ENCODE assay signal across 22 cellular contexts in the genomic region with DNA sequence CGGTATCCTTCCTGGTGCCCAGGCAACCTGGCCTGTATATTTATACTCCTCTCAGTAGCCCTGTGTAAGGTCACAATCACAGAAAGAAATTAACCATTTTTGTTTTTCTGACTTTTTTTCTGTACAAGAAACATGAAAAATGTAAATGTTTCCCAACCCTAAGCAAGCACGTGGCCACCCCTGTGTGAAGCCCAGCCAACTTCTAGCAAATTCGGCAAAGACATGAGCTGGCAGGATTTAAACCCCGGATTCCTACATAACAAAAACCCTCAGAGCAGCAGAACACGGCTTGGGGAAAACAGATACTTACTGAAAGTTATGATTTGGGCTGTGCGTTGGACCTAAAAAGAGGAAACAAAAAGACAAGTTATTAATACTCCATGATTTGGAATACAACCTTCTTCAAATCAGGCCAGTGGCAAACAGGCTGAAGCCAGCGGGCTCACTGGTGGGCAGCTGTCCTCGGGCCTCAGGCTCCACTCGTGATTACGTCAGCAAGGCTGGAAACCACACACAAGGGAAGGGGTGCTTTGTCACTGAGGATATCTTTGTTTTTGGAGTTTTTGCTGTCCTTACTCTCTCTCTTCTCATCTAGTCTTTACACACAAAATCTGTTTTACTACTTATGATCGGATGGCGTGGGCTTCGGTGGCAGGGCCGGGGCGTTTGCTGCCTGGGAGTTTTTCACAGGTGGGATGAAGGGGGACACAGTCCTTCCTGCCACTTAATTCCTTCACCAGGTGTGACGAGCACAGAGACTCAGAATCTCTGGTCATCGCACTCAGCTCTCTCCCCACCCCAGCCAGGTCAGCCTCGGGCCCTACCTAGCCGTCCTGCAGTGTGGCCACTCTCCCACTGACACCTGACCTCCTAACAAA.
"Had no signal": no experiment of that assay in that cellular context is flagged by ENCODE, and none has a peak within 500 bp of the region (broad histone marks: within the 10 kb centered on the region; RNA-seq: fewer than 3 reads in every experiment).

No MANE protein-coding gene starts in this region.

- H3K4me1 ChIP-seq: right lobe of liver, uterus had no signal

- H3K27ac ChIP-seq: coronary artery, right lobe of liver, transverse colon, uterus had no signal

- H3K4me3 ChIP-seq: coronary artery, mucosa of descending colon, right lobe of liver, stomach, transverse colon, uterus had no signal

- ATAC-seq: activated CD4-positive, alpha-beta T cell treated with anti-CD3 and anti-CD28 coated beads for 36 hours; activated T-cell treated with anti-CD3 and anti-CD28 coated beads, Interleukin-2, amount 50 U/mL, for 4 hours; left cardiac atrium; mucosa of descending colon had no signal

- H3K9me3 ChIP-seq: mucosa of descending colon, right lobe of liver, stomach, transverse colon, uterus had no signal

- H3K36me3 ChIP-seq: right lobe of liver, transverse colon, uterus had no signal

- H3K27me3 ChIP-seq: right lobe of liver, stomach, transverse colon, uterus had no signal

- DNase-seq: activated B cell treated with CpG ODN at 0.5 μM for 24 hours; activated CD4-positive, alpha-beta T cell treated with anti-CD3 and anti-CD28 coated beads for 36 hours; activated CD4-positive, alpha-beta T cell treated with anti-CD3 and anti-CD28 coated beads, Interleukin-2, amount 50 U/mL, for 4 hours; activated CD8-positive, alpha-beta memory T cell treated with anti-CD3 and anti-CD28 coated beads, Interleukin-2, amount 50 U/mL, for 48 hours; activated naive CD4-positive, alpha-beta T cell; activated T-cell treated with anti-CD3 and anti-CD28 coated beads, Interleukin-2, amount 50 U/mL, for 4 hours; amniotic stem cell; cerebellar nuclear complex; hypothalamus; left cardiac atrium; mesenchymal stem cell; mucosa of descending colon; naive B cell; occipital lobe; right lobe of liver; small intestine; stimulated activated CD4-positive, alpha-beta T cell treated with anti-CD3 and anti-CD28 coated beads, Interleukin-15, amount 100 ng/mL, for 24 hours; stomach; T1000; transverse colon; uterus had no signal
